23 cellular contexts compared by ENCODE assay signal in genomic region chr3:133870822-133871221, GRCh38. TPM values are rescaled to one million over a fixed set of nuclear protein-coding genes. Genes with fewer than 3 reads are reported as not detected.
DNase-seq lines count a peak whose midpoint lies in the region; ATAC-seq and TF ChIP-seq lines count a peak whose summit lies in the region.
"Had no signal": no experiment of that assay in that cellular context is flagged by ENCODE, and none has a peak within 500 bp of the region (broad histone marks: within the 10 kb centered on the region; RNA-seq: fewer than 3 reads in every experiment).

No MANE protein-coding gene starts in this region.

- no peak overlapping the region for H3K4me3 Mint-ChIP-seq in Caco-2 (ENCODE audit: unreplicated experiment)
- no peak overlapping the region for H3K4me3 Mint-ChIP-seq in osteocyte (ENCODE audit: unreplicated experiment)
- H3K4me3 Mint-ChIP-seq: CD14-positive monocyte; CD4-positive, alpha-beta T cell; CD8-positive, alpha-beta memory T cell; HFFc6 had no signal

- H3K4me1 Mint-ChIP-seq in Caco-2 (ENCODE audit: low read depth, unreplicated experiment) (no peaks in the 10 kb centered on the region), osteocyte (ENCODE audit: unreplicated experiment) (no peaks in the 10 kb centered on the region)
- H3K4me1 Mint-ChIP-seq: CD14-positive monocyte; CD8-positive, alpha-beta memory T cell had no signal

- H3K27ac Mint-ChIP-seq in Caco-2 (ENCODE audit: unreplicated experiment) (no peak overlapping the region), osteocyte (ENCODE audit: unreplicated experiment) (no peak overlapping the region)
- H3K27ac Mint-ChIP-seq: CD14-positive monocyte; CD4-positive, alpha-beta T cell; HFFc6 had no signal

- no peaks in the 10 kb centered on the region for H3K9me3 ChIP-seq in aorta (ENCODE audit: control insufficient read depth, low read length)
- H3K9me3 ChIP-seq in thyroid gland = no peaks in the 10 kb centered on the region
- no peaks in the 10 kb centered on the region for H3K9me3 ChIP-seq in Caco-2
- H3K9me3 ChIP-seq: A549; BE2C; BLaER1 treated with 17β-estradiol and CSF1 and Interleukin-3, amounts not matched to agents 10 nM and 100 nM; HAP-1 had no signal

- intact Hi-C loops in dorsolateral prefrontal cortex (cut with DNase I) = no loop called here
- intact Hi-C loops in aorta (cut with DNase I) = no loop called here
- intact Hi-C loops in thyroid gland (cut with DNase I) = no loop called here
- intact Hi-C loops in Caco-2 (cut with micrococcal nuclease; ENCODE audit: unreplicated experiment) = no loop called here

- H3K36me3 ChIP-seq in aorta (ENCODE audit: control insufficient read depth in 1 of 2, insufficient read depth in 2 of 2, low read length in 1 of 2) (no peaks in the 10 kb centered on the region), thyroid gland (no peaks in the 10 kb centered on the region), Caco-2 (ENCODE audit: control insufficient read depth, insufficient read depth, low read length) (no peaks in the 10 kb centered on the region)
- H3K36me3 ChIP-seq: BE2C; BLaER1 treated with 17β-estradiol and CSF1 and Interleukin-3, amounts not matched to agents 10 nM and 100 nM; HAP-1 had no signal

- H3K4me3 ChIP-seq in dorsolateral prefrontal cortex (no peak overlapping the region), aorta (ENCODE audit: low read length in 2 of 2) (no peak overlapping the region), thyroid gland (replicated peaks in 1 of 3) (no peak overlapping the region), Caco-2 (ENCODE audit: low read depth, low read length) (no peak overlapping the region)
- H3K4me3 ChIP-seq: A549; BLaER1 treated with 17β-estradiol and CSF1 and Interleukin-3, amounts not matched to agents 10 nM and 100 nM; HAP-1 had no signal

- no peak for TF ChIP-seq POLR2A in thyroid gland (IDR thresholded peaks at IDR 0.05)

- H3K27me3 ChIP-seq in dorsolateral prefrontal cortex (no peaks in the 10 kb centered on the region), aorta (ENCODE audit: control insufficient read depth in 1 of 2, insufficient read depth in 2 of 2, low read length in 1 of 2) (no peaks in the 10 kb centered on the region), thyroid gland (no peaks in the 10 kb centered on the region), Caco-2 (replicated peaks; ENCODE audit: control insufficient read depth, insufficient read depth, low read length) (no peaks in the 10 kb centered on the region; the same call in 1 of the 2 replicates)
- H3K27me3 ChIP-seq: BE2C; BLaER1 treated with 17β-estradiol and CSF1 and Interleukin-3, amounts not matched to agents 10 nM and 100 nM had no signal

- TF ChIP-seq CTCF in dorsolateral prefrontal cortex (IDR thresholded peaks at IDR 0.05 in 54 of 56, conservative IDR thresholded peaks at IDR 0.05 in 2 of 56; ENCODE audit: low read depth in 1 of 56, partially characterized antibody in 56 of 56) = no peak
- no peak for TF ChIP-seq CTCF in thyroid gland (IDR thresholded peaks at IDR 0.05)
- no peak for TF ChIP-seq CTCF in Caco-2 (IDR thresholded peaks at IDR 0.05; ENCODE audit: insufficient read depth in 1 of 2, low read depth in 1 of 2, low read length in 1 of 2, severe bottlenecking in 1 of 2, unreplicated experiment in 1 of 2)
- no peak for TF ChIP-seq CTCF in osteocyte (IDR thresholded peaks at IDR 0.05)

- H3K27me3 Mint-ChIP-seq in Caco-2 (ENCODE audit: insufficient read depth, unreplicated experiment) (peaks cover 2% of the 10 kb centered on the region), osteocyte (ENCODE audit: unreplicated experiment) (no peaks in the 10 kb centered on the region)

- no peaks in the 10 kb centered on the region for H3K36me3 Mint-ChIP-seq in Caco-2 (ENCODE audit: insufficient read depth, unreplicated experiment)
- no peaks in the 10 kb centered on the region for H3K36me3 Mint-ChIP-seq in osteocyte (ENCODE audit: unreplicated experiment)
- H3K36me3 Mint-ChIP-seq: CD14-positive monocyte had no signal

- CTCF ChIA-PET in Caco-2 (lab: Charles Lee) = no interaction called here

- no peak for ATAC-seq in aorta (ENCODE audit: low FRiP score)
- ATAC-seq: A549 had no signal

- no peaks in the 10 kb centered on the region for H3K4me1 ChIP-seq in aorta (ENCODE audit: control insufficient read depth in 1 of 2, insufficient read depth in 2 of 2, low read length in 2 of 2)
- no peaks in the 10 kb centered on the region for H3K4me1 ChIP-seq in thyroid gland
- H3K4me1 ChIP-seq in Caco-2 = no peaks in the 10 kb centered on the region
- H3K4me1 ChIP-seq: A549, BE2C, HAP-1 had no signal

- no TSS peak for BruUV-seq in Caco-2 (replicated peaks; lab: Mats Ljungman, UMichigan)

- DNase-seq in dorsolateral prefrontal cortex = peak in 1 of 10 donors; percentile 24
- DNase-seq in mesenteric fat pad (ENCODE audit: low spot score) = peak; percentile 73
- peak; percentile 12 to 36 for DNase-seq in aorta
- no peak for DNase-seq in thyroid gland
- no peak for DNase-seq in Caco-2
- no peak for DNase-seq in osteocyte (ENCODE audit: extremely low spot score, unreplicated experiment)
- DNase-seq: 8988T; ACHN; AML-193; BE2C; Calu3; CD4-positive, alpha-beta T cell; CD8-positive, alpha-beta memory T cell; DMS53; DMS79 treated with DMSO at 0.1 percent for 48 hours; GF-D8; GOT3; HFFc6 had no signal

- H3K27ac ChIP-seq in angular gyrus (ENCODE audit: low read depth, low read length) = peak overlapping the region; percentile 49
- H3K27ac ChIP-seq in dorsolateral prefrontal cortex = peak overlapping the region in 45 of 59 donors; percentile 0 to 86 (median 55)
- H3K27ac ChIP-seq in aorta (ENCODE audit: low read depth in 1 of 2, low read length in 2 of 2) = no peak overlapping the region
- H3K27ac ChIP-seq in thyroid gland = no peak overlapping the region
- H3K27ac ChIP-seq: A549; BLaER1 treated with 17β-estradiol and CSF1 and Interleukin-3, amounts not matched to agents 10 nM and 100 nM had no signal

- POLR2A ChIA-PET in Caco-2 (lab: Charles Lee) = no interaction called here

- no peaks in the 10 kb centered on the region for H3K9me3 Mint-ChIP-seq in Caco-2 (ENCODE audit: unreplicated experiment)
- H3K9me3 Mint-ChIP-seq in osteocyte (ENCODE audit: unreplicated experiment) = no peaks in the 10 kb centered on the region
- H3K9me3 Mint-ChIP-seq: CD14-positive monocyte; CD4-positive, alpha-beta T cell; CD8-positive, alpha-beta memory T cell; HFFc6 had no signal

RNA-seq across cellular contexts. Expression of gene RAB6B, which starts 24.9 kb away (rescaled TPM):
- total RNA-seq in dorsolateral prefrontal cortex (100 to 1,000 TPM; 119 to 563 (median 431) TPM), mesenteric fat pad (64.8 TPM), aorta (10 to 100 TPM in 1 of 2 donors, 1 to 10 TPM in 1; 9.2 to 12.0 TPM), thyroid gland (1 to 10 TPM; 4.4 to 6.2 (median 5.6) TPM), Caco-2 (2022) (2.5 and 3.2 TPM in 2 replicates), osteocyte (7.8 and 11.3 TPM in 2 replicates)
- 1 to 10 TPM in 1 of 2 donors, under 1 TPM in 1; 0.59 to 7.1 TPM for polyA plus RNA-seq in aorta
- total RNA-seq: CD4-positive, alpha-beta T cell had no signal

Comparison
In these comparisons a context has a peak if more than half of its experiments do, and no peak if none do; other contexts are left out.
1. H3K27ac ChIP-seq: peak in angular gyrus (single experiment) and dorsolateral prefrontal cortex (45 of 59); none in aorta (0 of 2) and thyroid gland (0 of 3).
2. DNase-seq: peak in mesenteric fat pad (single experiment) and aorta (2 of 2); none in thyroid gland (0 of 2), Caco-2 (0 of 2) and osteocyte (single experiment).